Comparison of ENCODE assay signal across 14 cellular contexts in the genomic region with DNA sequence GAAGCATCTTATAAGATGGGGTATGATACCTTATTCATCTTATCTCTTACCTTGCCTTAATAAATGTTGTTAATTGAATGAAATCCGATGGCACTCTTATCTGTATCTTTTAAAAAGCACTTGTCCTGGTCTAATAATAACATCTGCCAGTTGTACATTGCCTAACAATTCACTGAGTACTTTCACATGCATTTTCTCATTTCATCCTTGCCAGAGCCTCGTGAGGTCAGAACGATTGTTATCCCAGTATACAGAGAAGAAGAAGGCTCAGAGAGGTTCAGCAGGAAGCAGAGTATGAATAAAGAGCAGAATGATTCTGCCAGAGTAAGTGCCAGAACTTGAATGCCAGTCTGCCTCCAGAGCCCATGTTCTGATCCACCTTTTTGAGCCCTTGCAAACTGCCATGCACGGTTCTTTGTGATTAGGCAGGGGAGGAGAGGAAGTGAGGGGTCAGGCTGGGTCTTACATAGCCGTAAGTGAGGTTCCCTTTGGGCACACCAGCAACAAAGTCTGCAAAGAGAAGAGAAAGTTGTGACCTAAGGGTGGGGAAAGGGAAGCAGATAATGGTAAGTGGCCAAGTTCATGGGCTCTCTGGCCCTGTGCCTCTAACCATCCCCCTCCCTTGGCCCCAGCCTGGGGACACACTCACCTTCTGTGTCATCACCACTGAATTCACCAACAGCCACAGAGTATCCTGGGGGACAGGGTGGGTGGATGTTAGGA. TPM values are rescaled to one million over a fixed set of nuclear protein-coding genes. Genes with fewer than 3 reads are reported as not detected.
DNase-seq lines count a peak whose midpoint lies in the region; ATAC-seq and TF ChIP-seq lines count a peak whose summit lies in the region.
"Had no signal": no experiment of that assay in that cellular context is flagged by ENCODE, and none has a peak within 500 bp of the region (broad histone marks: within the 10 kb centered on the region; RNA-seq: fewer than 3 reads in every experiment).

No MANE protein-coding gene starts in this region.

- no peak for TF ChIP-seq CTCF in CD8-positive, alpha-beta T cell (IDR thresholded peaks at IDR 0.05)
- TF ChIP-seq CTCF in Peyer's patch (IDR thresholded peaks at IDR 0.05), result no peak

- intact Hi-C loops in CD8-positive, alpha-beta T cell (cut with DNase I, micrococcal nuclease), result no loop called here

- no peak for ATAC-seq in CD8-positive, alpha-beta T cell
- ATAC-seq in natural killer cell treated with Interleukin-12 subunit alpha and Interleukin-12 subunit beta and Interleukin-15 and Interleukin-18, amount 100 ng/mL, for 72 hours, result no peak
- ATAC-seq in HG02884 (IDR thresholded peaks at IDR 0.05; ENCODE audit: unreplicated experiment), result no peak
- ATAC-seq in HG02678 (IDR thresholded peaks at IDR 0.05; ENCODE audit: unreplicated experiment), result no peak
- ATAC-seq: mucosa of descending colon, Panc1, sciatic nerve had no signal

- H3K4me1 ChIP-seq in CD8-positive, alpha-beta T cell (ENCODE audit: insufficient read depth, low read length), result peaks cover 38% of the 10 kb centered on the region
- H3K4me1 ChIP-seq in esophagus (ENCODE audit: control insufficient read depth in 2 of 2, insufficient read depth in 2 of 2, low read length in 1 of 2), result peaks cover 0 to 5% of the 10 kb centered on the region in 2 donors
- peaks cover 0 to 17% (median 2%) of the 10 kb centered on the region in 4 donors for H3K4me1 ChIP-seq in Peyer's patch

- peaks cover 49% of the 10 kb centered on the region for H3K36me3 ChIP-seq in CD8-positive, alpha-beta T cell (ENCODE audit: insufficient read depth, low read length)
- H3K36me3 ChIP-seq in esophagus (ENCODE audit: control insufficient read depth in 2 of 2, insufficient read depth in 2 of 2, low read length in 1 of 2) (peaks cover 5 to 19% of the 10 kb centered on the region in 2 donors), Peyer's patch (peaks cover 0 to 67% (median 0%) of the 10 kb centered on the region in 3 donors)

- H3K4me3 Mint-ChIP-seq in CD8-positive, alpha-beta T cell, result no peak overlapping the region
- H3K4me3 Mint-ChIP-seq in natural killer cell treated with Interleukin-12 subunit alpha and Interleukin-12 subunit beta and Interleukin-15 and Interleukin-18, amount 100 ng/mL, for 72 hours, result no peak overlapping the region

- DNase-seq in CD8-positive, alpha-beta T cell, result peak in 1 of 7 experiments; percentile 8
- DNase-seq in MV-4-11 (lab: John Stamatoyannopoulos, UW) (peak; percentile 91), Peyer's patch (no peak)
- no peak for DNase-seq in natural killer cell treated with Interleukin-12 subunit alpha and Interleukin-12 subunit beta and Interleukin-15 and Interleukin-18, amount 100 ng/mL, for 72 hours (ENCODE audit: low spot score)
- DNase-seq: mucosa of descending colon, NCI-H2171 treated with DMSO at 0.1 percent for 48 hours had no signal

- H3K4me1 Mint-ChIP-seq in CD8-positive, alpha-beta T cell (ENCODE audit: low read depth), result peaks cover 54% of the 10 kb centered on the region
- peaks cover 23 to 27% of the 10 kb centered on the region in 2 donors for H3K4me1 Mint-ChIP-seq in natural killer cell treated with Interleukin-12 subunit alpha and Interleukin-12 subunit beta and Interleukin-15 and Interleukin-18, amount 100 ng/mL, for 72 hours (ENCODE audit: low read depth in 2 of 2)

- H3K4me3 ChIP-seq in CD8-positive, alpha-beta T cell (ENCODE audit: low read depth, low read length), result no peak overlapping the region
- no peak overlapping the region for H3K4me3 ChIP-seq in esophagus (ENCODE audit: low read depth in 1 of 2, low read length in 2 of 2)
- H3K4me3 ChIP-seq in Peyer's patch, result no peak overlapping the region
- H3K4me3 ChIP-seq: mucosa of descending colon, thoracic aorta had no signal

- TF ChIP-seq POLR2A in Peyer's patch (IDR thresholded peaks at IDR 0.05), result no peak

- no peaks in the 10 kb centered on the region for H3K9me3 Mint-ChIP-seq in CD8-positive, alpha-beta T cell
- no peaks in the 10 kb centered on the region for H3K9me3 Mint-ChIP-seq in natural killer cell treated with Interleukin-12 subunit alpha and Interleukin-12 subunit beta and Interleukin-15 and Interleukin-18, amount 100 ng/mL, for 72 hours

- H3K36me3 Mint-ChIP-seq in CD8-positive, alpha-beta T cell, result peaks cover 82% of the 10 kb centered on the region
- peaks cover 16% of the 10 kb centered on the region for H3K36me3 Mint-ChIP-seq in natural killer cell treated with Interleukin-12 subunit alpha and Interleukin-12 subunit beta and Interleukin-15 and Interleukin-18, amount 100 ng/mL, for 72 hours

- no peak overlapping the region for H3K27ac ChIP-seq in CD8-positive, alpha-beta T cell (ENCODE audit: low read depth, low read length)
- H3K27ac ChIP-seq in esophagus (ENCODE audit: low read depth in 2 of 2, low read length in 1 of 2) (peak overlapping the region; percentile 5), Peyer's patch (peak overlapping the region in 1 of 4 donors; percentile 7)
- H3K27ac ChIP-seq: epithelial cell of prostate, thoracic aorta had no signal

- no peaks in the 10 kb centered on the region for H3K27me3 ChIP-seq in CD8-positive, alpha-beta T cell (ENCODE audit: insufficient read depth, low read length)
- H3K27me3 ChIP-seq in esophagus (ENCODE audit: control insufficient read depth in 1 of 2, insufficient read depth in 2 of 2, low read length in 2 of 2), result no peaks in the 10 kb centered on the region
- no peaks in the 10 kb centered on the region for H3K27me3 ChIP-seq in Peyer's patch

- 59 to 62% methylated on average over 5 of the region's 5 CpGs for WGBS in esophagus, 2 donors

- no peaks in the 10 kb centered on the region for H3K9me3 ChIP-seq in CD8-positive, alpha-beta T cell (ENCODE audit: low read length)
- H3K9me3 ChIP-seq in esophagus (ENCODE audit: control insufficient read depth in 2 of 2, insufficient read depth in 1 of 2, low read depth in 1 of 2, low read length in 1 of 2), result no peaks in the 10 kb centered on the region
- no peaks in the 10 kb centered on the region for H3K9me3 ChIP-seq in Peyer's patch
- H3K9me3 ChIP-seq: mucosa of descending colon, thoracic aorta had no signal

- no peaks in the 10 kb centered on the region for H3K27me3 Mint-ChIP-seq in CD8-positive, alpha-beta T cell (ENCODE audit: low read depth)
- H3K27me3 Mint-ChIP-seq in natural killer cell treated with Interleukin-12 subunit alpha and Interleukin-12 subunit beta and Interleukin-15 and Interleukin-18, amount 100 ng/mL, for 72 hours, result no peaks in the 10 kb centered on the region

- POLR2A ChIA-PET in CD8-positive, alpha-beta T cell (lab: Charles Lee), result no interaction called here

- CTCF ChIA-PET in CD8-positive, alpha-beta T cell (lab: Charles Lee), result interaction anchor here (0.8 to 14.2 kb wide), 3 partner anchors 6 to 32 kb away, joined by 6 to 325 read pairs (median 30); no protein-coding TSS in a partner anchor

- peak overlapping the region; percentile 81 for H3K27ac Mint-ChIP-seq in CD8-positive, alpha-beta T cell
- peak overlapping the region; percentile 20 to 38 for H3K27ac Mint-ChIP-seq in natural killer cell treated with Interleukin-12 subunit alpha and Interleukin-12 subunit beta and Interleukin-15 and Interleukin-18, amount 100 ng/mL, for 72 hours

RNA-seq across cellular contexts. Expression of gene ITGA5, which starts 11.7 kb away (rescaled TPM):
- 100 to 1,000 TPM; 115 to 125 TPM for total RNA-seq in CD8-positive, alpha-beta T cell
- polyA plus RNA-seq in esophagus, result 10 to 100 TPM; 20.0 to 42.8 TPM
- 10 to 100 TPM; 31.8 to 32.1 TPM for total RNA-seq in natural killer cell treated with Interleukin-12 subunit alpha and Interleukin-12 subunit beta and Interleukin-15 and Interleukin-18, amount 100 ng/mL, for 72 hours
- total RNA-seq in Peyer's patch, result 10 to 100 TPM; 21.0 to 78.4 (median 44.5) TPM

RNA-seq across cellular contexts. Expression of gene ZNF385A, which starts 22.8 kb away (rescaled TPM):
- 1 to 10 TPM; 2.1 TPM for total RNA-seq in CD8-positive, alpha-beta T cell
- 10 to 100 TPM; 44.6 to 49.9 TPM for polyA plus RNA-seq in esophagus
- 1 to 10 TPM; 1.1 to 1.5 TPM for total RNA-seq in natural killer cell treated with Interleukin-12 subunit alpha and Interleukin-12 subunit beta and Interleukin-15 and Interleukin-18, amount 100 ng/mL, for 72 hours
- 10 to 100 TPM in 2 of 4 donors, 1 to 10 TPM in 2; 7.3 to 28.1 (median 9.7) TPM for total RNA-seq in Peyer's patch

RNA-seq across cellular contexts. Expression of gene GPR84, which starts 43.1 kb away (rescaled TPM):
- total RNA-seq in CD8-positive, alpha-beta T cell, result not detected
- under 1 TPM; 0.29 TPM for polyA plus RNA-seq in esophagus
- total RNA-seq in natural killer cell treated with Interleukin-12 subunit alpha and Interleukin-12 subunit beta and Interleukin-15 and Interleukin-18, amount 100 ng/mL, for 72 hours, result 10 to 100 TPM; 23.5 to 91.5 TPM
- total RNA-seq in Peyer's patch, result not detected
- total RNA-seq: M059J had no signal

Comparison
In these comparisons a context has a peak if more than half of its experiments do, and no peak if none do; other contexts are left out.
1. RNA of gene GPR84, which starts 43.1 kb away (total RNA-seq): 23.5 to 91.5 TPM in natural killer cell treated with Interleukin-12 subunit alpha and Interleukin-12 subunit beta and Interleukin-15 and Interleukin-18, amount 100 ng/mL, for 72 hours; not detected in CD8-positive, alpha-beta T cell and not detected in Peyer's patch; every median in the first group is over 10 times any median in the second.